Comparison of ENCODE assay signal across 1 cellular context in the genomic region with DNA sequence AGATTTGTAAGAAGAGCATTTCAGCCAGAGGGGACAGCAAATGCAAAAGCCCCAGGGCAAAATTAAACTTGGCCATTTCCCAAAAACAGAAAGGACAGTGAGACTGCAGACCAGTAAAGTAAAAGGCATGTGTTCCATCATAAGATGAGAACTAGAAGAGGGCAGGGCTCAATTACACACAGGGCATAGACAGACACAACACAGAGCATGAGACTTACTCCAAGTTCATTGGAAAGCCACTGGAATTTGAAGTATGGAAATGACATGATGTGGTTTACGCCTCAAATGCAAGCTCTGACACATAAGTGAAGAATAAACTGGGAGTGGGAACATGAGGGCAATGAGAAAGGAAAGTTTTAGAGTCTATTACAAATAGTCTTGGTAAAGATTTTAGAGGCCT.
TF ChIP-seq lines count a peak whose summit lies in the region.

No MANE protein-coding gene starts in this region.

TF ChIP-seq in HepG2, 621 proteins besides CTCF, POLR2A, EP300 and RAD21 (continued from another document):
- TF ChIP-seq, protein P1, sequence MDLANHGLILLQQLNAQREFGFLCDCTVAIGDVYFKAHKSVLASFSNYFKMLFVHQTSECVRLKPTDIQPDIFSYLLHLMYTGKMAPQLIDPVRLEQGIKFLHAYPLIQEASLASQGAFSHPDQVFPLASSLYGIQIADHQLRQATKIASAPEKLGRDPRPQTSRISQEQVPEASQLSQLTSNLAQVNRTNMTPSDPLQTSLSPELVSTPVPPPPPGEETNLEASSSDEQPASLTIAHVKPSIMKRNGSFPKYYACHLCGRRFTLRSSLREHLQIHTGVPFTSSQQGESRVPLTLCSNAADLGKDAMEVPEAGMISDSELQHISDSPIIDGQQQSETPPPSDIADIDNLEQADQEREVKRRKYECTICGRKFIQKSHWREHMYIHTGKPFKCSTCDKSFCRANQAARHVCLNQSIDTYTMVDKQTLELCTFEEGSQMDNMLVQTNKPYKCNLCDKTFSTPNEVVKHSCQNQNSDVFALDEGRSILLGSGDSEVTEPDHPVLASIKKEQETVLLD (CRISPR knock-in tag; IDR thresholded peaks at IDR 0.05; ENCODE audit: low read depth) = no peak
- TF ChIP-seq XBP1 (CRISPR knock-in tag; IDR thresholded peaks at IDR 0.05) = no peak
- no peak for TF ChIP-seq KLF15 (CRISPR knock-in tag; IDR thresholded peaks at IDR 0.05; ENCODE audit: borderline replicate concordance)
- no peak for TF ChIP-seq POLR2AphosphoS5 (IDR thresholded peaks at IDR 0.05; ENCODE audit: low read depth, low read length)
- no peak for TF ChIP-seq CC2D1A (CRISPR knock-in tag; IDR thresholded peaks at IDR 0.05)
- TF ChIP-seq, protein P2, sequence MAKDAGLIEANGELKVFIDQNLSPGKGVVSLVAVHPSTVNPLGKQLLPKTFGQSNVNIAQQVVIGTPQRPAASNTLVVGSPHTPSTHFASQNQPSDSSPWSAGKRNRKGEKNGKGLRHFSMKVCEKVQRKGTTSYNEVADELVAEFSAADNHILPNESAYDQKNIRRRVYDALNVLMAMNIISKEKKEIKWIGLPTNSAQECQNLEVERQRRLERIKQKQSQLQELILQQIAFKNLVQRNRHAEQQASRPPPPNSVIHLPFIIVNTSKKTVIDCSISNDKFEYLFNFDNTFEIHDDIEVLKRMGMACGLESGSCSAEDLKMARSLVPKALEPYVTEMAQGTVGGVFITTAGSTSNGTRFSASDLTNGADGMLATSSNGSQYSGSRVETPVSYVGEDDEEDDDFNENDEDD (CRISPR knock-in tag; IDR thresholded peaks at IDR 0.05; ENCODE audit: borderline replicate concordance) = no peak
- no peak for TF ChIP-seq ATF7 (IDR thresholded peaks at IDR 0.05)
- no peak for TF ChIP-seq ATF7 (CRISPR knock-in tag; IDR thresholded peaks at IDR 0.05)
